8 cellular contexts compared by ENCODE assay signal in the genomic region with DNA sequence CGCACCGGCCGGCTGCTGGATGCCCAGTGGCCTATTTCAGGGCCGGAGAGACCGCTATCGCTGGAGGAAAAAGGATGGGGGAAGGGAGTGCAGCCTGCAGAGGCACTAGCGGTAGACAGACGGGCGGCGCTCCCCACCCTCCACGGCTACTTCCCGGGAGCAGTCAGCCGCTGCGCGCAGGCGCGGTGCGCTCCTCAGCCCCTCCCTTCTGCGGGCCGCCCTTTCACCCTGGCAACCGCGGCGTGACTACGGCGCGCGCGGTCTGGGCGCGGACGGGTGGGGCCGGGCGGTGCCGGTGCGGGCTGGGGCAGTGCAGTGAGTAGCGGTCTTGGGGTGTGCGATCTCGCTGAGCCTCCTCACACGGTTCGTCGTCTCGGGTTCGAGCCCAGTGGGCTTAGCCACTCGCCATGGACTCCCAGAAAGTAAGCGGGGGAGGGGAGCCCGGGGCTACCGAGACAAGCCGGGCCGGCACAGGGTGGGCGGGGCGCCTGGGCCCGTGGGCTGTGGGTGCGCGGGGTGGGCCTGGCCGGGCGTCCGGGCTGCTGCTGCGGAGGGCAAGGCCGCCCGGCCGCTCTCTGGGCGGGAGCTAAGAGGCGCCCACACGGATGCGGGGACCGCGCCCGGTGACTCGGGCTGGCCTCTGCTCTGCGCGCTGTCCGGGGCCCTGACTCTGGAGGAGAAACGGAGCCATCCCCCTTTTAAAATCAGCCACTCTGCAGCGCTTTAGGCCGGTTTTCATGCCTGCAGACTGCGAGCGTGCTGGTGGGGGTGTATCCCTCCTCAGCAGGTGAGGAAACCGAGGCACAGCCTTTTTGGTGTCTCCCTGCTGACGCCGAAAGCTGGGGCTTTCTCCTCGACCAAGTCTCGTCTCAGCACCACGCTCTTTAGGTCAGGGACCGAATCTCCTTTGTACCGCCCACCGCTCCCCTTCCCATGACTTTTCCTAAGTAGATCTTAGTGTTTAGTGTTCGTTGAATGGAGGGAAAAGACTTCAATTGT. TPM values are rescaled to one million over a fixed set of nuclear protein-coding genes. Genes with fewer than 3 reads are reported as not detected.
DNase-seq lines count a peak whose midpoint lies in the region; ATAC-seq and TF ChIP-seq lines count a peak whose summit lies in the region.

A gene (plus strand): TSS at position 221 of the 999 bp plus-strand sequence. CDS start 187 bp downstream, at position 408.

- in situ Hi-C loops in mammary epithelial cell (cut with MboI; ENCODE audit: low sequenced_read_pairs in 2 of 2), result no loop called here

- H3K27me3 Mint-ChIP-seq in immature natural killer cell (ENCODE audit: low read depth in 3 of 3), result peaks cover 0 to 6% (median 4%) of the 10 kb centered on the region in 3 donors

- peak within 1 kb of the TSS; percentile 98 for H2AFZ ChIP-seq in mammary epithelial cell (ENCODE audit: low read depth, low read length)

- peaks cover 11 to 18% of the 10 kb centered on the region in 2 donors for H3K4me1 Mint-ChIP-seq in immature natural killer cell

- H3K9ac ChIP-seq in mammary epithelial cell (ENCODE audit: insufficient read depth, low read length), result peak within 1 kb of the TSS; percentile 96

- no peaks in the 10 kb centered on the region for H4K20me1 ChIP-seq in mammary epithelial cell (ENCODE audit: insufficient read depth, low read length)

- no peaks in the 10 kb centered on the region for H3K27me3 ChIP-seq in WERI-Rb-1 (ENCODE audit: insufficient read depth, low read depth, severe bottlenecking)
- no peaks in the 10 kb centered on the region for H3K27me3 ChIP-seq in mammary epithelial cell (ENCODE audit: insufficient read depth, low read length)
- no peaks in the 10 kb centered on the region for H3K27me3 ChIP-seq in spleen (replicated peaks in 1 of 7)

- ATAC-seq in GM18873 (IDR thresholded peaks at IDR 0.05; ENCODE audit: low FRiP score, unreplicated experiment) (peak; percentile 91), HG03108 (IDR thresholded peaks at IDR 0.05; ENCODE audit: unreplicated experiment) (peak; percentile 97)

- H3K4me1 ChIP-seq in mammary epithelial cell (ENCODE audit: insufficient read depth, low read length), result peaks cover 11% of the 10 kb centered on the region
- peaks cover 0 to 26% (median 16%) of the 10 kb centered on the region in 6 donors for H3K4me1 ChIP-seq in spleen

- H3K27ac ChIP-seq in WERI-Rb-1, result peak within 1 kb of the TSS; percentile 92
- H3K27ac ChIP-seq in mammary epithelial cell (ENCODE audit: insufficient read depth, low read depth, low read length), result peak within 1 kb of the TSS; percentile 78
- H3K27ac ChIP-seq in spleen, result peak within 1 kb of the TSS in 7 of 8 donors; percentile 22 to 82 (median 69)

- CTCF ChIA-PET in mammary epithelial cell (lab: Charles Lee; ENCODE audit: low non-redundant PET), result no interaction called here

- no peaks in the 10 kb centered on the region for H3K36me3 Mint-ChIP-seq in immature natural killer cell

- peak within 1 kb of the TSS; percentile 80 to 87 (median 83) for H3K4me3 Mint-ChIP-seq in immature natural killer cell

- peak within 1 kb of the TSS in 5 of 6 donors; percentile 24 to 70 (median 34) for H3K27ac Mint-ChIP-seq in immature natural killer cell

- H3K9me3 ChIP-seq in WERI-Rb-1 (ENCODE audit: severe bottlenecking) (no peaks in the 10 kb centered on the region), mammary epithelial cell (replicated peaks; ENCODE audit: insufficient read depth, low read length) (no peaks in the 10 kb centered on the region), spleen (no peaks in the 10 kb centered on the region)

- peaks cover 52% of the 10 kb centered on the region for H3K79me2 ChIP-seq in mammary epithelial cell (ENCODE audit: insufficient read depth, low read length)

- peak within 1 kb of the TSS; percentile 85 for H3K4me2 ChIP-seq in mammary epithelial cell (ENCODE audit: insufficient read depth, low read depth, low read length)

- intact Hi-C loops in mammary epithelial cell (cut with micrococcal nuclease), result loop anchor here (2.0 to 5.0 kb wide), 2 partner anchors 109 to 244 kb away; a partner anchor contains a TSS
- intact Hi-C loops in spleen (cut with DNase I; ENCODE audit: low total_unique reads), result no loop called here

- no peak for TF ChIP-seq POLR2A in spleen (IDR thresholded peaks at IDR 0.05)

- DNase-seq in AG08396 (ENCODE audit: low spot score), result peak; percentile 97
- DNase-seq in NCI-H2171 (lab: John Stamatoyannopoulos, UW), result peak; percentile 89
- DNase-seq in WERI-Rb-1, result peak; percentile 99
- DNase-seq in mammary epithelial cell, result peak; percentile 88
- peak; percentile 75 to 78 (median 75) for DNase-seq in immature natural killer cell
- DNase-seq in spleen, result peak; percentile 97

- BruUV-seq in mammary epithelial cell (replicated peaks; lab: Mats Ljungman, UMichigan), result no TSS peak

- H3K36me3 ChIP-seq in WERI-Rb-1, result peaks cover 17% of the 10 kb centered on the region
- H3K36me3 ChIP-seq in mammary epithelial cell (ENCODE audit: insufficient read depth, low read length), result no peaks in the 10 kb centered on the region
- H3K36me3 ChIP-seq in spleen, result no peaks in the 10 kb centered on the region

- no peaks in the 10 kb centered on the region for H3K9me3 Mint-ChIP-seq in immature natural killer cell

- peak within 1 kb of the TSS; percentile 88 for H3K4me3 ChIP-seq in WERI-Rb-1 (ENCODE audit: low read depth, low read length)
- peak within 1 kb of the TSS; percentile 73 to 96 (median 93) for H3K4me3 ChIP-seq in mammary epithelial cell (replicated peaks in 1 of 3; ENCODE audit: insufficient read depth in 1 of 3, low read depth in 2 of 3, low read length in 3 of 3)
- peak within 1 kb of the TSS; percentile 69 to 99 (median 86) for H3K4me3 ChIP-seq in spleen

- dilution Hi-C loops in mammary epithelial cell (cut with HindIII; ENCODE audit: low sequenced_read_pairs), result no loop called here

- 1% methylated on average over 12 of the region's 87 CpGs for WGBS in mammary epithelial cell (ENCODE audit: low coverage, missing lambda C conversion rate)
- 1 to 6% (median 1%) methylated on average over 38 to 87 of the region's 87 CpGs for WGBS in spleen, 5 donors

- TF ChIP-seq CTCF in WERI-Rb-1 (IDR thresholded peaks at IDR 0.05; ENCODE audit: low read depth, low read length), result peak; percentile 91
- peak in 1 of 2 donors; percentile 19 for TF ChIP-seq CTCF in mammary epithelial cell (conservative IDR thresholded peaks at IDR 0.05 in 1 of 2, IDR thresholded peaks at IDR 0.05 in 1 of 2; ENCODE audit: extremely low read depth in 1 of 2, insufficient read depth in 1 of 2, low read depth in 1 of 2, low read length in 2 of 2)
- peak in 5 of 11 experiments; percentile 5 to 52 (median 21) for TF ChIP-seq CTCF in spleen (IDR thresholded peaks at IDR 0.05 in 8 of 11, conservative IDR thresholded peaks at IDR 0.05 in 3 of 11)

RNA-seq across cellular contexts. Expression of the gene that starts here (rescaled TPM):
- total RNA-seq in mammary epithelial cell (10 to 100 TPM in 1 of 2 donors, 1 to 10 TPM in 1; 8.9 to 10.8 TPM), spleen (1 to 10 TPM; 3.0 to 5.8 (median 5.1) TPM)
- polyA plus RNA-seq in mammary epithelial cell (1.2 TPM), immature natural killer cell (1 to 10 TPM in 1 of 3 donors, under 1 TPM in 2; 0.26 to 4.7 (median 0.91) TPM), spleen (under 1 TPM; 0.70 to 0.90 (median 0.74) TPM)
- polyA minus RNA-seq in mammary epithelial cell, result 4.5 TPM

Comparison
In these comparisons a context has a peak if more than half of its experiments do, and no peak if none do; other contexts are left out.
1. Peak in every context shown above with its lines: DNase-seq, ATAC-seq, H3K4me3 ChIP-seq and H3K27ac ChIP-seq.